ENCODE assay signal across 20 cellular contexts in genomic region chr19:8577741-8578140, GRCh38. TPM values are rescaled to one million over a fixed set of nuclear protein-coding genes. Genes with fewer than 3 reads are reported as not detected.
DNase-seq lines count a peak whose midpoint lies in the region; ATAC-seq and TF ChIP-seq lines count a peak whose summit lies in the region.
"Had no signal": no experiment of that assay in that cellular context is flagged by ENCODE, and none has a peak within 500 bp of the region (broad histone marks: within the 10 kb centered on the region; RNA-seq: fewer than 3 reads in every experiment).

No MANE protein-coding gene starts in this region.

- H3K27ac ChIP-seq in OCI-LY3 (ENCODE audit: low read length): no peak overlapping the region
- H3K27ac ChIP-seq in thoracic aorta: no peak overlapping the region
- H3K27ac ChIP-seq: SK-N-MC had no signal

- H3K9ac ChIP-seq in OCI-LY3 (ENCODE audit: low read length): peak overlapping the region; percentile 69

- no peaks in the 10 kb centered on the region for H3K36me3 ChIP-seq in OCI-LY3 (replicated peaks; ENCODE audit: low read depth, low read length)
- peaks cover 2% of the 10 kb centered on the region for H3K36me3 ChIP-seq in thoracic aorta
- H3K36me3 ChIP-seq: HAP-1 had no signal

- H3K4me3 ChIP-seq in OCI-LY3 (ENCODE audit: low read length): peak overlapping the region; percentile 78
- peak overlapping the region; percentile 62 for H3K4me3 ChIP-seq in thoracic aorta
- H3K4me3 ChIP-seq: HAP-1, SK-N-MC had no signal

- H3K79me2 ChIP-seq in OCI-LY3 (ENCODE audit: low read length): no peaks in the 10 kb centered on the region

- H3K9me3 ChIP-seq in OCI-LY3 (ENCODE audit: insufficient read depth, low read length) (no peaks in the 10 kb centered on the region), thoracic aorta (no peaks in the 10 kb centered on the region)
- H3K9me3 ChIP-seq: heart right ventricle had no signal

- ATAC-seq in activated T-cell treated with anti-CD3 and anti-CD28 coated beads, Interleukin-2, amount 50 U/mL, for 4 hours: no peak
- ATAC-seq in effector memory CD8-positive, alpha-beta T cell (replicated peaks): no peak
- no peak for ATAC-seq in thoracic aorta (ENCODE audit: insufficient number of reproducible peaks, low FRiP score, low read depth)
- no peak for ATAC-seq in HG03175 (IDR thresholded peaks at IDR 0.05; ENCODE audit: unreplicated experiment)

- TF ChIP-seq CTCF in OCI-LY3 (IDR thresholded peaks at IDR 0.05; ENCODE audit: low read depth, low read length) (no peak), thoracic aorta (IDR thresholded peaks at IDR 0.05) (no peak)

- H3K27me3 Mint-ChIP-seq in activated T-cell treated with anti-CD3 and anti-CD28 coated beads, Interleukin-2, amount 50 U/mL, for 4 hours (ENCODE audit: low read depth): no peaks in the 10 kb centered on the region
- no peaks in the 10 kb centered on the region for H3K27me3 Mint-ChIP-seq in effector memory CD8-positive, alpha-beta T cell

- H3K4me1 ChIP-seq in OCI-LY3 (ENCODE audit: low read length): peaks cover 29% of the 10 kb centered on the region
- no peaks in the 10 kb centered on the region for H3K4me1 ChIP-seq in thoracic aorta (ENCODE audit: control insufficient read depth in 1 of 2, low read depth in 2 of 2)

- H3K4me2 ChIP-seq in OCI-LY3 (ENCODE audit: low read length): peak overlapping the region; percentile 83

- DNase-seq in activated T-cell treated with anti-CD3 and anti-CD28 coated beads, Interleukin-2, amount 50 U/mL, for 4 hours: no peak
- DNase-seq in activated T-cell treated with anti-CD3 and anti-CD28 coated beads, Interleukin-2, amount 50 U/mL, for 48 hours: no peak
- no peak for DNase-seq in effector memory CD8-positive, alpha-beta T cell
- no peak for DNase-seq in thoracic aorta (ENCODE audit: low spot score)
- DNase-seq in NCI-H1048 (lab: John Stamatoyannopoulos, UW): no peak
- DNase-seq in HK-2 (ENCODE audit: unreplicated experiment): no peak
- DNase-seq: ACHN, NCI-H187 treated with DMSO at 0.1 percent for 48 hours had no signal

- peaks cover 4% of the 10 kb centered on the region for H3K36me3 Mint-ChIP-seq in activated T-cell treated with anti-CD3 and anti-CD28 coated beads, Interleukin-2, amount 50 U/mL, for 4 hours (ENCODE audit: insufficient read depth)
- peaks cover 36% of the 10 kb centered on the region for H3K36me3 Mint-ChIP-seq in effector memory CD8-positive, alpha-beta T cell (ENCODE audit: insufficient read depth)
- H3K36me3 Mint-ChIP-seq: activated naive CD4-positive, alpha-beta T cell treated with anti-CD3 and anti-CD28 coated beads, Interleukin-2, amount 50 U/mL, for 72 hours had no signal

- H3K9me3 Mint-ChIP-seq in activated T-cell treated with anti-CD3 and anti-CD28 coated beads, Interleukin-2, amount 50 U/mL, for 4 hours: peaks cover 4% of the 10 kb centered on the region
- no peaks in the 10 kb centered on the region for H3K9me3 Mint-ChIP-seq in effector memory CD8-positive, alpha-beta T cell
- H3K9me3 Mint-ChIP-seq: activated naive CD4-positive, alpha-beta T cell treated with anti-CD3 and anti-CD28 coated beads, Interleukin-2, amount 50 U/mL, for 72 hours had no signal

- peak overlapping the region; percentile 81 to 96 for H3K27ac Mint-ChIP-seq in effector memory CD8-positive, alpha-beta T cell

- peaks cover 15% of the 10 kb centered on the region for H3K27me3 ChIP-seq in OCI-LY3 (ENCODE audit: low read depth, low read length)
- H3K27me3 ChIP-seq in thoracic aorta (replicated peaks; ENCODE audit: insufficient read depth): no peaks in the 10 kb centered on the region

- H2AFZ ChIP-seq in OCI-LY3 (ENCODE audit: low read depth, low read length): peak overlapping the region; percentile 93

- H3K4me3 Mint-ChIP-seq in activated T-cell treated with anti-CD3 and anti-CD28 coated beads, Interleukin-2, amount 50 U/mL, for 4 hours: peak overlapping the region; percentile 85
- peak overlapping the region; percentile 86 to 96 for H3K4me3 Mint-ChIP-seq in effector memory CD8-positive, alpha-beta T cell

- H3K4me1 Mint-ChIP-seq in activated T-cell treated with anti-CD3 and anti-CD28 coated beads, Interleukin-2, amount 50 U/mL, for 4 hours (ENCODE audit: low read depth): peaks cover 66% of the 10 kb centered on the region
- peaks cover 46 to 52% of the 10 kb centered on the region in 2 donors for H3K4me1 Mint-ChIP-seq in effector memory CD8-positive, alpha-beta T cell (ENCODE audit: low read depth in 2 of 2)

- H4K20me1 ChIP-seq in OCI-LY3 (ENCODE audit: insufficient read depth, low read length): no peaks in the 10 kb centered on the region

RNA-seq across cellular contexts. Expression of gene MYO1F, which starts 0.5 kb away (rescaled TPM):
- 1 to 10 TPM; 4.6 to 8.0 (median 6.6) TPM for total RNA-seq in activated T-cell treated with anti-CD3 and anti-CD28 coated beads, Interleukin-2, amount 50 U/mL, for 4 hours
- total RNA-seq in thoracic aorta: 10 to 100 TPM; 29.6 to 33.9 TPM
- total RNA-seq: HT-29 had no signal

RNA-seq across cellular contexts. Expression of gene ADAMTS10, which starts 32.8 kb away (rescaled TPM):
- 1 to 10 TPM; 1.1 to 3.1 (median 1.5) TPM for total RNA-seq in activated T-cell treated with anti-CD3 and anti-CD28 coated beads, Interleukin-2, amount 50 U/mL, for 4 hours
- 100 to 1,000 TPM; 164 to 214 TPM for total RNA-seq in thoracic aorta
- total RNA-seq: HT-29 had no signal

RNA-seq across cellular contexts. Expression of gene NFILZ, which starts 52.7 kb away (rescaled TPM):
- total RNA-seq in activated T-cell treated with anti-CD3 and anti-CD28 coated beads, Interleukin-2, amount 50 U/mL, for 4 hours: not detected
- not detected for total RNA-seq in thoracic aorta
- total RNA-seq: activated naive CD4-positive, alpha-beta T cell treated with anti-CD3 and anti-CD28 coated beads, Interleukin-2, amount 50 U/mL, for 72 hours; heart right ventricle; HT-29; kidney; mesenteric fat pad; NCI-H460; right cardiac atrium; subcutaneous adipose tissue had no signal

Comparison
In these comparisons a context has a peak if more than half of its experiments do, and no peak if none do; other contexts are left out.
1. RNA of gene ADAMTS10, which starts 32.8 kb away (total RNA-seq): 164 to 214 TPM in thoracic aorta; 1.1 to 3.1 TPM in activated T-cell treated with anti-CD3 and anti-CD28 coated beads, Interleukin-2, amount 50 U/mL, for 4 hours; every median in the first group is over 10 times any median in the second.